Comparison of ENCODE assay signal across 9 cellular contexts in the genomic region with DNA sequence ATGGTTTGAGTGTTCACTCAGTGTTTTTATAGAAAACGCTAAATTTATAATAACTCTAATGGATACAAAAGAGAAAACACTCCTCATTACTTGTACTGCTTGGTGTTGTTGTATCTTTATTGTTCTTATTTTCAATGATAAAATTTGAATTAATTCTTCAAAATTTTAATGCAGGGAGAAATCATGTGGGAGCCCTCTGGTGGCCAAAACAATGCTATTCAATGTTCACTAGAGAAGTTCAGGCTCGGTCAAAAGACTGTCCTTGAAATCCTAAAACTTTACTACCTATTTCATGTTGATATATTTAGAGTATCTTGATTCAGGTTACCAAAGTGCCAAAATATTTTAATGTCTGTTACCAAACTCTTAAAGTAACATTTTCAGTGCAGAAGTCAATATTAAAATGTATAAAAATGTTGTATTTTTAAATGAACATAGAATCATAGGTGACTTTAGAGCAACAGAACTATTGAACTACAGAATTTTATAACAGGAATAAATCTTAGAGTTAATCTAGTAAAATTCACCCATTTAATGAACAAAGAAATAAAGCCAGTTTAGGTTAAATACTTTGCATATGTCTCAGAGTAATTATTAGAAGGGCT.
DNase-seq lines count a peak whose midpoint lies in the region; ATAC-seq and TF ChIP-seq lines count a peak whose summit lies in the region.
"Had no signal": no experiment of that assay in that cellular context is flagged by ENCODE, and none has a peak within 500 bp of the region (broad histone marks: within the 10 kb centered on the region; RNA-seq: fewer than 3 reads in every experiment).

No MANE protein-coding gene starts in this region.

- CTCF ChIA-PET in activated CD4-positive, alpha-beta T cell treated with anti-CD3 and anti-CD28 coated beads for 36 hours (lab: Charles Lee): no interaction called here
- CTCF ChIA-PET in activated CD4-positive, alpha-beta T cell treated with anti-CD3 and anti-CD28 coated beads, Interleukin-2, amount 10 ng/mL, durations not matched to agents 7 days and 5 days (lab: Charles Lee): no interaction called here

- H3K27me3 Mint-ChIP-seq in activated CD4-positive, alpha-beta T cell treated with anti-CD3 and anti-CD28 coated beads for 36 hours: no peaks in the 10 kb centered on the region
- H3K27me3 Mint-ChIP-seq in activated CD4-positive, alpha-beta T cell treated with anti-CD3 and anti-CD28 coated beads, Interleukin-2, amount 10 ng/mL, durations not matched to agents 7 days and 5 days: no peaks in the 10 kb centered on the region

- peak; percentile 57 for TF ChIP-seq CTCF in fibroblast of mammary gland (conservative IDR thresholded peaks at IDR 0.05; ENCODE audit: control insufficient read depth, insufficient read depth, low read depth, low read length)
- peak; percentile 44 for TF ChIP-seq CTCF in thoracic aorta (IDR thresholded peaks at IDR 0.05)

- H3K27ac ChIP-seq in thoracic aorta: no peak overlapping the region

- H3K9me3 Mint-ChIP-seq in activated CD4-positive, alpha-beta T cell treated with anti-CD3 and anti-CD28 coated beads for 36 hours (ENCODE audit: low read depth): no peaks in the 10 kb centered on the region
- H3K9me3 Mint-ChIP-seq in activated CD4-positive, alpha-beta T cell treated with anti-CD3 and anti-CD28 coated beads, Interleukin-2, amount 10 ng/mL, durations not matched to agents 7 days and 5 days: no peaks in the 10 kb centered on the region

- ATAC-seq in activated CD4-positive, alpha-beta T cell treated with anti-CD3 and anti-CD28 coated beads for 36 hours: no peak
- no peak for ATAC-seq in thoracic aorta (ENCODE audit: insufficient number of reproducible peaks, low FRiP score, low read depth)
- no peak for ATAC-seq in GM18907 (IDR thresholded peaks at IDR 0.05; ENCODE audit: unreplicated experiment)
- ATAC-seq: mucosa of descending colon had no signal

- no peaks in the 10 kb centered on the region for H3K4me1 ChIP-seq in thoracic aorta (ENCODE audit: control insufficient read depth in 1 of 2, low read depth in 2 of 2)

- H3K4me3 Mint-ChIP-seq in activated CD4-positive, alpha-beta T cell treated with anti-CD3 and anti-CD28 coated beads for 36 hours: no peak overlapping the region
- no peak overlapping the region for H3K4me3 Mint-ChIP-seq in activated CD4-positive, alpha-beta T cell treated with anti-CD3 and anti-CD28 coated beads, Interleukin-2, amount 10 ng/mL, durations not matched to agents 7 days and 5 days

- intact Hi-C loops in activated CD4-positive, alpha-beta T cell treated with anti-CD3 and anti-CD28 coated beads for 36 hours (cut with DNase I, micrococcal nuclease): no loop called here

- H3K9me3 ChIP-seq in thoracic aorta: no peaks in the 10 kb centered on the region
- H3K9me3 ChIP-seq: mucosa of descending colon had no signal

- no peaks in the 10 kb centered on the region for H3K27me3 ChIP-seq in thoracic aorta (replicated peaks; ENCODE audit: insufficient read depth)

- no peaks in the 10 kb centered on the region for H3K4me1 Mint-ChIP-seq in activated CD4-positive, alpha-beta T cell treated with anti-CD3 and anti-CD28 coated beads for 36 hours
- H3K4me1 Mint-ChIP-seq in activated CD4-positive, alpha-beta T cell treated with anti-CD3 and anti-CD28 coated beads, Interleukin-2, amount 10 ng/mL, durations not matched to agents 7 days and 5 days: no peaks in the 10 kb centered on the region

- no peak overlapping the region for H3K4me3 ChIP-seq in fibroblast of mammary gland (ENCODE audit: control insufficient read depth, low read depth, low read length)
- no peak overlapping the region for H3K4me3 ChIP-seq in thoracic aorta
- H3K4me3 ChIP-seq: mucosa of descending colon had no signal

- no peaks in the 10 kb centered on the region for H3K36me3 Mint-ChIP-seq in activated CD4-positive, alpha-beta T cell treated with anti-CD3 and anti-CD28 coated beads for 36 hours (ENCODE audit: low read depth)
- no peaks in the 10 kb centered on the region for H3K36me3 Mint-ChIP-seq in activated CD4-positive, alpha-beta T cell treated with anti-CD3 and anti-CD28 coated beads, Interleukin-2, amount 10 ng/mL, durations not matched to agents 7 days and 5 days (ENCODE audit: low read depth)

- DNase-seq in activated CD4-positive, alpha-beta T cell treated with anti-CD3 and anti-CD28 coated beads for 36 hours: peak; percentile 9
- no peak for DNase-seq in activated CD4-positive, alpha-beta T cell treated with anti-CD3 and anti-CD28 coated beads, Interleukin-2, amount 10 ng/mL, durations not matched to agents 7 days and 5 days
- DNase-seq in NCI-H446 (lab: John Stamatoyannopoulos, UW) (peak; percentile 36 to 49), fibroblast of mammary gland (ENCODE audit: low read depth) (peak; percentile 6), thoracic aorta (ENCODE audit: low spot score) (no peak), GF-D8 (lab: John Stamatoyannopoulos, UW) (no peak), T1000 (lab: John Stamatoyannopoulos, UW) (no peak)

- H3K27ac Mint-ChIP-seq in activated CD4-positive, alpha-beta T cell treated with anti-CD3 and anti-CD28 coated beads for 36 hours: no peak overlapping the region
- no peak overlapping the region for H3K27ac Mint-ChIP-seq in activated CD4-positive, alpha-beta T cell treated with anti-CD3 and anti-CD28 coated beads, Interleukin-2, amount 10 ng/mL, durations not matched to agents 7 days and 5 days

- POLR2A ChIA-PET in activated CD4-positive, alpha-beta T cell treated with anti-CD3 and anti-CD28 coated beads for 36 hours (lab: Charles Lee): no interaction called here
- POLR2A ChIA-PET in activated CD4-positive, alpha-beta T cell treated with anti-CD3 and anti-CD28 coated beads, Interleukin-2, amount 10 ng/mL, durations not matched to agents 7 days and 5 days (lab: Charles Lee): no interaction called here

- no peaks in the 10 kb centered on the region for H3K36me3 ChIP-seq in thoracic aorta

Comparison
In these comparisons a context has a peak if more than half of its experiments do, and no peak if none do; other contexts are left out.
1. DNase-seq: peak in activated CD4-positive, alpha-beta T cell treated with anti-CD3 and anti-CD28 coated beads for 36 hours (single experiment), NCI-H446 (2 of 2) and fibroblast of mammary gland (single experiment); none in activated CD4-positive, alpha-beta T cell treated with anti-CD3 and anti-CD28 coated beads, Interleukin-2, amount 10 ng/mL, durations not matched to agents 7 days and 5 days (single experiment), thoracic aorta (single experiment), GF-D8 (single experiment) and T1000 (single experiment).